In the genomic region with DNA sequence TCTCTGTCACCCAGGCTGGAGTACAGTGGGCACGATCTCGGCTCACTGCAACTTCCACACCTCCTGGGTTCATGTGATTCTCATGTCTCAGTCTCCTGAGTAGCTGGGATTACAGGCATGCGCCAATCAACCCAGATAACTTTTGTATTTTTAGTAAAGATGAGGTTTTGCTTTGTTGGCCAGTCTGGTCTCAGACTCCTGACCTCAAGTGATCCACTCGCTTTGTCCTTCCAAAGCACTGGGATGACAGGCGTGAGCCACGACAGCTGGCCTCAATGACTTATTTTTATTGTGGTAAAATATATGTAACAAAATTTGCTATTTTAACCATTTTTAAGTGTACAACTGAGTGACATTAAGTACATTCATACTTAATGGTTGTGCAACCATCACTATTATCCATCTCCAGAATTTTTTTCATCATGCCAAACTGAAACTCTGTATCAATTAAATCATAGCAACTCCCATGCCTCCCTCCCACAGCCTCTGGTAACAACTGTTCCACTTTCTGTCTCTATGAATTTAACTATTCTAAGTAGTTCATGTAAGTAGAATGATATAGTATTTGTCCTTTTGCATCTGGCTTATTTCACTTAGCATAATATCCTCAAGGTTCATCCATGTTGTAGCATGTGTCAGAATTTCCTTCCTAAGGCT, we compare ENCODE assay signal across 20 cellular contexts.
"Had no signal": no experiment of that assay in that cellular context is flagged by ENCODE, and none has a peak within 500 bp of the region (broad histone marks: within the 10 kb centered on the region; RNA-seq: fewer than 3 reads in every experiment).

No MANE protein-coding gene starts in this region.

- H3K9me3 ChIP-seq: SJSA1 had no signal

- H3K36me3 ChIP-seq: SJSA1 had no signal

- H3K4me2 ChIP-seq: KMS-11 had no signal

- ATAC-seq: K562 had no signal

- DNase-seq: Kasumi-1, NCI-H1092, NCI-H1105 treated with DMSO at 0.1 percent for 48 hours, NCI-H1417 treated with DMSO at 0.1 percent for 48 hours, NCI-H146, NCI-H1694 treated with DMSO at 0.1 percent for 48 hours, NCI-H1930, NCI-H2081, NCI-H2107, NCI-H2227 treated with DMSO at 0.1 percent for 48 hours, NCI-H524, NCI-H69, NCI-H774, Right ventricle myocardium superior, RPMI8226, SIG-M5 had no signal

- H3K27me3 ChIP-seq: SJSA1 had no signal

- H3K27ac ChIP-seq: KMS-11, SJSA1, SK-N-MC had no signal

- H3K4me1 ChIP-seq: SJSA1 had no signal

- H3K9ac ChIP-seq: KMS-11 had no signal

- H3K4me3 ChIP-seq: K562, SJSA1, SK-N-MC had no signal
